Comparison of ENCODE assay signal across 24 cellular contexts in the genomic region with DNA sequence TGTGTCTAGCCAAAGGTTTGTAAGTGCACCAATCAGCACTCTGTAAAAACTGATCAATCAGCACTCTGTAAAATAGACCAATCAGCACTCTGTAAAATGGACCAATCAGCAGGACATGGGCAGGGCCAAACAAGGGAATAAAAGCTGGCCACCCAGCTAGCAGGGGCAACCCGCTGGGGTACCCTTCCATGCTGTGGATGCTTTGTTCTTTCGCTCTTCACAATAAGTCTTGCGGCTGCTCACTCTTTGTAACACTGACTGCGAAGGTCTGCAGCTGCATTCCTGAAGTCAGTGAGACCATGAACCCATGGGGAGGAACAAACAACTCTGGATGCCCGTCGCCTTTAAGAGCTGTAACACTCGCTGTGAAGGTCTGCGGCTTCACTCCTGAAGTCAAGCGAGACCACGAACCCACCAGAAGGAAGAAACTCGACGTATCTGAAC. TPM values are rescaled to one million over a fixed set of nuclear protein-coding genes. Genes with fewer than 3 reads are reported as not detected.
DNase-seq lines count a peak whose midpoint lies in the region; FAIRE-seq and TF ChIP-seq lines count a peak whose summit lies in the region.
"Had no signal": no experiment of that assay in that cellular context is flagged by ENCODE, and none has a peak within 500 bp of the region (broad histone marks: within the 10 kb centered on the region; RNA-seq: fewer than 3 reads in every experiment).

No MANE protein-coding gene starts in this region.

- 0 out of 2 replicates have a peak overlapping the region, but pooled peaks have one; percentile 5 for H3K4me3 ChIP-seq in BLaER1
- H3K4me3 ChIP-seq in HUES48 (ENCODE audit: low read depth, low read length) = no peak overlapping the region
- no peak overlapping the region for H3K4me3 ChIP-seq in bronchial epithelial cell (ENCODE audit: low read depth, low read length)
- no peak overlapping the region for H3K4me3 ChIP-seq in neural progenitor cell
- no peak overlapping the region for H3K4me3 ChIP-seq in Peyer's patch
- no peak overlapping the region for H3K4me3 ChIP-seq in endodermal cell (ENCODE audit: low read length)
- H3K4me3 ChIP-seq: heart left ventricle, skin epidermis, thoracic aorta, uterus had no signal

- H3K4me3 Mint-ChIP-seq in neural progenitor cell (peak overlapping the region; percentile 74), endodermal cell (no peak overlapping the region)
- H3K4me3 Mint-ChIP-seq: activated naive CD4-positive, alpha-beta T cell treated with anti-CD3 and anti-CD28 coated beads, Interleukin-2, amount 10 ng/mL, durations not matched to agents 7 days and 5 days; activated T-cell treated with anti-CD3 and anti-CD28 coated beads, Interleukin-2, amount 50 U/mL, for 24 hours; central memory CD8-positive, alpha-beta T cell had no signal

- H3K9ac ChIP-seq in BLaER1 (no peak overlapping the region), HUES48 (ENCODE audit: low read depth, low read length) (no peak overlapping the region), neural progenitor cell (no peak overlapping the region), endodermal cell (ENCODE audit: extremely low read depth, low read length, poor library complexity, severe bottlenecking) (no peak overlapping the region)

- no peak for DNase-seq in bronchial epithelial cell (ENCODE audit: low read depth)
- peak; percentile 84 for DNase-seq in neural progenitor cell (ENCODE audit: low spot score)
- DNase-seq in activated T-cell treated with anti-CD3 and anti-CD28 coated beads, Interleukin-2, amount 50 U/mL, for 48 hours = no peak
- no peak for DNase-seq in Peyer's patch
- DNase-seq in endodermal cell = no peak
- DNase-seq in HEK293T (ENCODE audit: extremely low spot score) = no peak
- DNase-seq: activated CD4-positive, CD25-positive, alpha-beta regulatory T cell treated with anti-CD3 and anti-CD28 coated beads, Interleukin-2, amount 50 U/mL, for 72 hours; activated naive CD4-positive, alpha-beta T cell treated with anti-CD3 and anti-CD28 coated beads, Interleukin-2, amount 10 ng/mL, durations not matched to agents 7 days and 5 days; activated T-cell treated with anti-CD3 and anti-CD28 coated beads, Interleukin-2, amount 50 U/mL, for 24 hours; aorta; dorsolateral prefrontal cortex; heart left ventricle; mesenchymal stem cell; NK-92 treated with Interleukin-12 subunit alpha and Interleukin-12 subunit beta, amount 100 ng/mL, for 24 hours; occipital lobe; SHP77 treated with DMSO at 0.1 percent for 48 hours; stimulated activated CD4-positive, alpha-beta T cell treated with anti-CD3 and anti-CD28 coated beads, Interleukin-2, amount 100 ng/mL, for 24 hours; uterus had no signal

- H3K27ac ChIP-seq in BLaER1 (peak overlapping the region; percentile 32; the same call in 1 of the 2 replicates), HUES48 (ENCODE audit: low read depth, low read length) (peak overlapping the region; percentile 59), neural progenitor cell (no peak overlapping the region), Peyer's patch (no peak overlapping the region), endodermal cell (ENCODE audit: low read depth, low read length) (no peak overlapping the region)
- H3K27ac ChIP-seq: dorsolateral prefrontal cortex, heart left ventricle, skin epidermis, thoracic aorta, uterus had no signal

- TF ChIP-seq POLR2A in Peyer's patch (IDR thresholded peaks at IDR 0.05) = no peak

- POLR2A ChIA-PET in HEK293T (lab: Yijun Ruan, JAX) = interaction anchor here (1.9 kb wide), 1 partner anchor 13 kb away, joined by 7 read pairs; no protein-coding TSS in a partner anchor

- H3K4me2 ChIP-seq in BLaER1 (peak overlapping the region; percentile 58), neural progenitor cell (peak overlapping the region; percentile 41)

- H3F3A ChIP-seq in neural progenitor cell (ENCODE audit: low read depth) = peaks cover 26% of the 10 kb centered on the region

- H3K27ac Mint-ChIP-seq in neural progenitor cell = no peak overlapping the region
- no peak overlapping the region for H3K27ac Mint-ChIP-seq in endodermal cell
- H3K27ac Mint-ChIP-seq: activated naive CD4-positive, alpha-beta T cell treated with anti-CD3 and anti-CD28 coated beads, Interleukin-2, amount 10 ng/mL, durations not matched to agents 7 days and 5 days; activated T-cell treated with anti-CD3 and anti-CD28 coated beads, Interleukin-2, amount 50 U/mL, for 24 hours had no signal

- H3K4me1 Mint-ChIP-seq in neural progenitor cell (peaks cover 11% of the 10 kb centered on the region), endodermal cell (no peaks in the 10 kb centered on the region)
- H3K4me1 Mint-ChIP-seq: activated naive CD4-positive, alpha-beta T cell treated with anti-CD3 and anti-CD28 coated beads, Interleukin-2, amount 10 ng/mL, durations not matched to agents 7 days and 5 days had no signal

- TF ChIP-seq CTCF in bronchial epithelial cell (IDR thresholded peaks at IDR 0.05; ENCODE audit: insufficient read depth, low read length, severe bottlenecking) = no peak
- no peak for TF ChIP-seq CTCF in neural progenitor cell (IDR thresholded peaks at IDR 0.05)
- no peak for TF ChIP-seq CTCF in Peyer's patch (IDR thresholded peaks at IDR 0.05)
- TF ChIP-seq CTCF in endodermal cell (conservative IDR thresholded peaks at IDR 0.05) = no peak

- H3K9me3 ChIP-seq in BLaER1 = peaks cover 19% of the 10 kb centered on the region
- no peaks in the 10 kb centered on the region for H3K9me3 ChIP-seq in HUES48 (ENCODE audit: control insufficient read depth, insufficient read depth, low read length)
- H3K9me3 ChIP-seq in neural progenitor cell (ENCODE audit: low read depth) = no peaks in the 10 kb centered on the region
- H3K9me3 ChIP-seq in Peyer's patch = no peaks in the 10 kb centered on the region
- H3K9me3 ChIP-seq in endodermal cell (ENCODE audit: control insufficient read depth, low read length) = no peaks in the 10 kb centered on the region
- H3K9me3 ChIP-seq: uterus had no signal

- H3K36me3 ChIP-seq in BLaER1 (no peaks in the 10 kb centered on the region), HUES48 (ENCODE audit: control insufficient read depth, insufficient read depth, low read length) (no peaks in the 10 kb centered on the region), bronchial epithelial cell (ENCODE audit: control insufficient read depth, insufficient read depth, low read length) (no peaks in the 10 kb centered on the region), neural progenitor cell (no peaks in the 10 kb centered on the region), Peyer's patch (no peaks in the 10 kb centered on the region), endodermal cell (ENCODE audit: control insufficient read depth, insufficient read depth, low read length) (no peaks in the 10 kb centered on the region)
- H3K36me3 ChIP-seq: heart left ventricle, thoracic aorta, uterus had no signal

- peaks cover 6% of the 10 kb centered on the region for H3K36me3 Mint-ChIP-seq in neural progenitor cell
- H3K36me3 Mint-ChIP-seq in endodermal cell (ENCODE audit: low read depth) = no peaks in the 10 kb centered on the region
- H3K36me3 Mint-ChIP-seq: activated naive CD4-positive, alpha-beta T cell treated with anti-CD3 and anti-CD28 coated beads, Interleukin-2, amount 10 ng/mL, durations not matched to agents 7 days and 5 days had no signal

- no peak overlapping the region for H2AFZ ChIP-seq in neural progenitor cell (replicated peaks)

- 55 to 79% methylated on average over 11 to 12 of the region's 12 CpGs for WGBS in endodermal cell (ENCODE audit: insufficient coverage in 1 of 2, insufficient read length in 1 of 2), 2 experiments

- CTCF ChIA-PET in HEK293T (lab: Yijun Ruan, JAX) = no interaction called here

- FAIRE-seq in bronchial epithelial cell (lab: Jason Lieb, UNC) = peak; percentile 80
- FAIRE-seq: GM19239 had no signal

- H3K4me1 ChIP-seq in BLaER1 = peaks cover 33% of the 10 kb centered on the region
- no peaks in the 10 kb centered on the region for H3K4me1 ChIP-seq in HUES48 (ENCODE audit: control insufficient read depth, insufficient read depth, low read length)
- peaks cover 6% of the 10 kb centered on the region for H3K4me1 ChIP-seq in neural progenitor cell
- H3K4me1 ChIP-seq in Peyer's patch = no peaks in the 10 kb centered on the region
- H3K4me1 ChIP-seq in endodermal cell (ENCODE audit: control insufficient read depth, insufficient read depth, low read length) = no peaks in the 10 kb centered on the region
- H3K4me1 ChIP-seq: heart left ventricle, uterus had no signal

- peaks cover 21% of the 10 kb centered on the region for H3K27me3 Mint-ChIP-seq in neural progenitor cell (ENCODE audit: insufficient read depth, low read depth)
- H3K27me3 Mint-ChIP-seq in endodermal cell (ENCODE audit: insufficient read depth) = peaks cover 8% of the 10 kb centered on the region

- H3K79me2 ChIP-seq in neural progenitor cell (ENCODE audit: low read depth) = no peaks in the 10 kb centered on the region

- peaks cover 27% of the 10 kb centered on the region for H3K9me3 Mint-ChIP-seq in neural progenitor cell
- peaks cover 3% of the 10 kb centered on the region for H3K9me3 Mint-ChIP-seq in endodermal cell
- H3K9me3 Mint-ChIP-seq: activated naive CD4-positive, alpha-beta T cell treated with anti-CD3 and anti-CD28 coated beads, Interleukin-2, amount 10 ng/mL, durations not matched to agents 7 days and 5 days; central memory CD8-positive, alpha-beta T cell had no signal

- H3K27me3 ChIP-seq in BLaER1 (no peaks in the 10 kb centered on the region), HUES48 (ENCODE audit: control insufficient read depth, insufficient read depth, low read length) (no peaks in the 10 kb centered on the region), bronchial epithelial cell (ENCODE audit: control insufficient read depth, insufficient read depth, low read length) (no peaks in the 10 kb centered on the region), neural progenitor cell (peaks cover 18% of the 10 kb centered on the region), Peyer's patch (no peaks in the 10 kb centered on the region), endodermal cell (ENCODE audit: control insufficient read depth, insufficient read depth, low read length, poor library complexity, severe bottlenecking) (no peaks in the 10 kb centered on the region)
- H3K27me3 ChIP-seq: dorsolateral prefrontal cortex, heart left ventricle, uterus had no signal

- H4K20me1 ChIP-seq in BLaER1 (peaks cover 8% of the 10 kb centered on the region), neural progenitor cell (ENCODE audit: low read depth) (no peaks in the 10 kb centered on the region)

RNA-seq across cellular contexts. Expression of a gene that starts 14.3 kb away (rescaled TPM):
- 95.9 and 141 TPM in 2 replicates for total RNA-seq in bronchial epithelial cell
- 423 and 699 TPM in 2 replicates for total RNA-seq in neural progenitor cell (ENCODE audit: low replicate concordance)
- total RNA-seq in Peyer's patch = 100 to 1,000 TPM in 2 of 4 donors, 10 to 100 TPM in 2; 61.8 to 210 (median 101) TPM
- total RNA-seq in endodermal cell = 100 to 1,000 TPM; 368 to 383 TPM
- polyA plus RNA-seq in endodermal cell (2013, experiment 1 of 2) = 443 TPM
- 434 TPM for polyA plus RNA-seq in endodermal cell (2013, experiment 2 of 2)

RNA-seq across cellular contexts. Expression of a gene that starts 14.4 kb away (rescaled TPM):
- total RNA-seq in bronchial epithelial cell (94.3 and 136 TPM in 2 replicates), neural progenitor cell (ENCODE audit: low replicate concordance) (44.6 and 64.4 TPM in 2 replicates), Peyer's patch (10 to 100 TPM in 3 of 4 donors, 1 to 10 TPM in 1; 8.2 to 18.6 (median 15.2) TPM), endodermal cell (10 to 100 TPM; 47.1 to 57.3 TPM)
- 53.9 TPM for polyA plus RNA-seq in endodermal cell (2013, experiment 1 of 2)
- polyA plus RNA-seq in endodermal cell (2013, experiment 2 of 2) = 50.4 TPM

RNA-seq across cellular contexts. Expression of a gene that starts 42.2 kb away (rescaled TPM):
- total RNA-seq in bronchial epithelial cell (22.6 and 24.1 TPM in 2 replicates), neural progenitor cell (ENCODE audit: low replicate concordance) (159 and 250 TPM in 2 replicates), Peyer's patch (100 to 1,000 TPM in 3 of 4 donors, 10 to 100 TPM in 1; 95.6 to 342 (median 136) TPM), endodermal cell (100 to 1,000 TPM; 462 to 562 TPM)
- polyA plus RNA-seq in endodermal cell (2013, experiment 1 of 2) = 407 TPM
- 365 TPM for polyA plus RNA-seq in endodermal cell (2013, experiment 2 of 2)

Comparison
In these comparisons a context has a peak if more than half of its experiments do, and no peak if none do; other contexts are left out.
1. H3K27ac ChIP-seq: peak in BLaER1 (single experiment) and HUES48 (single experiment); none in neural progenitor cell (single experiment), Peyer's patch (0 of 4) and endodermal cell (single experiment).